Comparison of ENCODE assay signal across 9 cellular contexts in genomic region chr3:124995460-124995994, GRCh38.
A peak's percentile ranks its signal among the peaks of the same experiment; 100 is the strongest.
DNase-seq lines count a peak whose midpoint lies in the region; ATAC-seq, FAIRE-seq and TF ChIP-seq lines count a peak whose summit lies in the region.
"Had no signal": no experiment of that assay in that cellular context is flagged by ENCODE, and none has a peak within 500 bp of the region (broad histone marks: within the 10 kb centered on the region; RNA-seq: fewer than 3 reads in every experiment).

No MANE protein-coding gene starts in this region.

- no peaks in the 10 kb centered on the region for H3K4me1 ChIP-seq in HEK293 (ENCODE audit: control insufficient read depth, insufficient read depth, low read length)
- peaks cover 8% of the 10 kb centered on the region; the same call in 1 of the 2 replicates for H3K4me1 ChIP-seq in PC-3 (ENCODE audit: insufficient read depth, low read length)

- no peaks in the 10 kb centered on the region for H3F3A ChIP-seq in PC-3 (ENCODE audit: low read length, unreplicated experiment)

- DNase-seq in COLO829 (ENCODE audit: low spot score) (peak; percentile 72), PC-3 (peak; percentile 75), frontal cortex (ENCODE audit: low spot score in 2 of 2) (peak; percentile 52 to 75), osteocyte (ENCODE audit: extremely low spot score, unreplicated experiment) (no peak)
- DNase-seq in activated gamma-delta T cell treated with anti-CD3 and anti-CD28 coated beads, Interleukin-2, amount 50 U/mL, for 16 hours (ENCODE audit: low read depth), result peak; percentile 27

- H3K9ac ChIP-seq in PC-3 (ENCODE audit: low read length), result no peak overlapping the region

- H3K79me2 ChIP-seq in PC-3 (ENCODE audit: low read length), result no peaks in the 10 kb centered on the region

- no TSS peak for BruUV-seq in PC-3 (replicated peaks; lab: Mats Ljungman, UMichigan)

- H3K27ac ChIP-seq in HEK293 (ENCODE audit: extremely low read depth, low read depth, low read length) (no peak overlapping the region), PC-3 (ENCODE audit: low read length) (no peak overlapping the region)
- H3K27ac ChIP-seq: SK-N-MC had no signal

- POLR2A ChIA-PET in HEK293 (lab: Yijun Ruan, JAX), result interaction anchor here (0.7 kb wide), 1 partner anchor 64 kb away, joined by 3 read pairs; no protein-coding TSS in a partner anchor
- POLR2A ChIA-PET in PC-3 (lab: Charles Lee; ENCODE audit: unreplicated experiment), result no interaction called here

- no peak overlapping the region for H3K4me3 ChIP-seq in HEK293 (ENCODE audit: low read depth, low read length)
- H3K4me3 ChIP-seq in PC-3 (ENCODE audit: low read length), result no peak overlapping the region
- H3K4me3 ChIP-seq: SK-N-MC had no signal

- H3K9me3 Mint-ChIP-seq in osteocyte (ENCODE audit: unreplicated experiment), result no peaks in the 10 kb centered on the region

- H3K4me1 Mint-ChIP-seq in osteocyte (ENCODE audit: unreplicated experiment), result no peaks in the 10 kb centered on the region

- intact Hi-C loops in PC-3 (cut with micrococcal nuclease), result loop anchor here (1.0 to 2.0 kb wide), 4 partner anchors 57 to 443 kb away; no protein-coding TSS in a partner anchor

- H3K27me3 Mint-ChIP-seq in osteocyte (ENCODE audit: unreplicated experiment), result no peaks in the 10 kb centered on the region

- H3K27me3 ChIP-seq in PC-3 (ENCODE audit: low read length), result no peaks in the 10 kb centered on the region

- H4K20me1 ChIP-seq in PC-3 (ENCODE audit: low read length), result no peaks in the 10 kb centered on the region

- no peak for TF ChIP-seq CTCF in HEK293 (tag by site-specific recombination; IDR thresholded peaks at IDR 0.05)
- TF ChIP-seq CTCF in PC-3 (conservative IDR thresholded peaks at IDR 0.05; ENCODE audit: low read depth, low read length), result peak; percentile 83
- TF ChIP-seq CTCF in osteocyte (IDR thresholded peaks at IDR 0.05), result peak; percentile 79

- H3K4me3 Mint-ChIP-seq in osteocyte (ENCODE audit: unreplicated experiment), result no peak overlapping the region

- CTCF ChIA-PET in HEK293 (lab: Yijun Ruan, JAX), result interaction anchor here (0.6 to 2.0 kb wide), 8 partner anchors 28 to 591 kb away, joined by 3 to 15 read pairs (median 4); no protein-coding TSS in a partner anchor
- CTCF ChIA-PET in PC-3 (lab: Charles Lee), result interaction anchor here (0.6 to 1.4 kb wide), 6 partner anchors 50 to 443 kb away, joined by 3 to 5 read pairs (median 4); no protein-coding TSS in a partner anchor

- H3K9me2 ChIP-seq in PC-3 (replicated peaks; ENCODE audit: low read length), result no peaks in the 10 kb centered on the region

- H3K27ac Mint-ChIP-seq in osteocyte (ENCODE audit: unreplicated experiment), result no peak overlapping the region

- no peak overlapping the region for H3K4me2 ChIP-seq in PC-3 (ENCODE audit: low read length)

- H3K9me3 ChIP-seq in HEK293 (ENCODE audit: control insufficient read depth, insufficient read depth, low read depth, low read length), result no peaks in the 10 kb centered on the region
- no peaks in the 10 kb centered on the region for H3K9me3 ChIP-seq in PC-3 (ENCODE audit: low read length)

- peak overlapping the region; percentile 52; the same call in 1 of the 2 replicates for H2AFZ ChIP-seq in PC-3 (ENCODE audit: low read length)

- peak; percentile 98 for ATAC-seq in PC-3
- ATAC-seq in HG02571 (IDR thresholded peaks at IDR 0.05; ENCODE audit: unreplicated experiment), result no peak
- ATAC-seq in HG03039 (IDR thresholded peaks at IDR 0.05; ENCODE audit: unreplicated experiment), result no peak

- FAIRE-seq in frontal cortex (lab: Jason Lieb, UNC), result no peak

- H3K36me3 Mint-ChIP-seq in osteocyte (ENCODE audit: unreplicated experiment), result peaks cover 59% of the 10 kb centered on the region

- peaks cover 0 to 83% of the 10 kb centered on the region in 2 experiments; a peak in 2 of 3 replicates for H3K36me3 ChIP-seq in HEK293 (ENCODE audit: control insufficient read depth in 2 of 2, insufficient read depth in 1 of 2, low read length in 2 of 2)
- no peaks in the 10 kb centered on the region for H3K36me3 ChIP-seq in PC-3 (ENCODE audit: low read depth, low read length)

TF ChIP-seq in HEK293, 187 proteins besides CTCF, POLR2A, EP300 and RAD21:
- TF ChIP-seq ZNF707 (tag by site-specific recombination; IDR thresholded peaks at IDR 0.05), result no peak
- peak; percentile 46 for TF ChIP-seq ZNF654 (tag by site-specific recombination; IDR thresholded peaks at IDR 0.05; ENCODE audit: low read depth)
